22 cellular contexts compared by ENCODE assay signal in genomic region chr2:60002158-60002867, GRCh38.
A peak's percentile ranks its signal among the peaks of the same experiment; 100 is the strongest.
DNase-seq lines count a peak whose midpoint lies in the region; ATAC-seq and TF ChIP-seq lines count a peak whose summit lies in the region.
"Had no signal": no experiment of that assay in that cellular context is flagged by ENCODE, and none has a peak within 500 bp of the region (broad histone marks: within the 10 kb centered on the region; RNA-seq: fewer than 3 reads in every experiment).

No MANE protein-coding gene starts in this region.

- POLR2A ChIA-PET in activated CD4-positive, alpha-beta T cell treated with anti-CD3 and anti-CD28 coated beads for 36 hours (lab: Charles Lee): no interaction called here
- POLR2A ChIA-PET in OCI-LY7 (lab: Charles Lee): interaction anchor here (0.6 kb wide), 2 partner anchors 56 to 310 kb away, joined by 4 to 7 read pairs; no protein-coding TSS in a partner anchor
- POLR2A ChIA-PET in SK-N-SH (lab: Yijun Ruan, JAX): no interaction called here

- intact Hi-C loops in activated CD4-positive, alpha-beta T cell treated with anti-CD3 and anti-CD28 coated beads, Interleukin-2, amount 10 ng/mL, durations not matched to agents 24 days and 14 days (cut with micrococcal nuclease): no loop called here
- intact Hi-C loops in activated CD4-positive, alpha-beta T cell treated with anti-CD3 and anti-CD28 coated beads for 36 hours (cut with DNase I, micrococcal nuclease): no loop called here
- intact Hi-C loops in OCI-LY7 (cut with micrococcal nuclease; ENCODE audit: unreplicated experiment): loop anchor here (10.0 kb wide), 1 partner anchor 552 kb away; the partner anchor contains the start of gene BCL11A

- TF ChIP-seq EP300 in SK-N-SH (IDR thresholded peaks at IDR 0.05; ENCODE audit: borderline replicate concordance in 1 of 2, low read depth in 1 of 2, low read length in 1 of 2): no peak

- H4K20me1 ChIP-seq in OCI-LY7 (ENCODE audit: insufficient read depth, low read length) (no peaks in the 10 kb centered on the region), SK-N-SH (ENCODE audit: insufficient read depth) (no peaks in the 10 kb centered on the region)

- no peaks in the 10 kb centered on the region for H3K27me3 ChIP-seq in SK-N-SH (ENCODE audit: insufficient read depth)

- H3K9ac ChIP-seq in SK-N-SH: no peak overlapping the region

- H3K9me2 ChIP-seq in OCI-LY7 (ENCODE audit: insufficient read depth, low read length) (no peaks in the 10 kb centered on the region), SK-N-SH (no peaks in the 10 kb centered on the region)

- no peak overlapping the region for H2AFZ ChIP-seq in OCI-LY7 (ENCODE audit: low read length)
- H2AFZ ChIP-seq in SK-N-SH (ENCODE audit: low read depth): no peak overlapping the region

- in situ Hi-C loops in GM13976 (cut with MboI; ENCODE audit: low sequenced_read_pairs, unreplicated experiment): no loop called here

- H3K27ac Mint-ChIP-seq in activated CD4-positive, alpha-beta T cell treated with anti-CD3 and anti-CD28 coated beads, Interleukin-2, amount 10 ng/mL, durations not matched to agents 24 days and 14 days: no peak overlapping the region
- no peak overlapping the region for H3K27ac Mint-ChIP-seq in activated CD4-positive, alpha-beta T cell treated with anti-CD3 and anti-CD28 coated beads for 36 hours
- H3K27ac Mint-ChIP-seq in stimulated activated memory B cell treated with anti-CD40 and anti-IgM and Interleukin-4, amounts not matched to agents 10 μg/mL and 1 μg/mL and 100 μg/mL, for 72 hours: peak overlapping the region; percentile 19
- H3K27ac Mint-ChIP-seq: IgD-negative memory B cell had no signal

- H3K4me1 ChIP-seq in OCI-LY7 (ENCODE audit: insufficient read depth, low read length, poor library complexity, severe bottlenecking) (peaks cover 4% of the 10 kb centered on the region), SK-N-SH (ENCODE audit: control insufficient read depth in 1 of 2, insufficient read depth in 2 of 2, low read depth in 1 of 2, low read length in 1 of 2) (no peaks in the 10 kb centered on the region)

- H3K4me2 ChIP-seq in OCI-LY7 (ENCODE audit: low read length) (no peak overlapping the region), SK-N-SH (no peak overlapping the region)

- H3K9me3 ChIP-seq in OCI-LY7 (ENCODE audit: low read length) (no peaks in the 10 kb centered on the region), SK-N-SH (no peaks in the 10 kb centered on the region)

- H3F3A ChIP-seq in SK-N-SH (replicated peaks; ENCODE audit: insufficient read depth): no peaks in the 10 kb centered on the region

- no peaks in the 10 kb centered on the region for H3K9me3 Mint-ChIP-seq in activated CD4-positive, alpha-beta T cell treated with anti-CD3 and anti-CD28 coated beads, Interleukin-2, amount 10 ng/mL, durations not matched to agents 24 days and 14 days
- no peaks in the 10 kb centered on the region for H3K9me3 Mint-ChIP-seq in activated CD4-positive, alpha-beta T cell treated with anti-CD3 and anti-CD28 coated beads for 36 hours (ENCODE audit: low read depth)
- no peaks in the 10 kb centered on the region for H3K9me3 Mint-ChIP-seq in stimulated activated memory B cell treated with anti-CD40 and anti-IgM and Interleukin-4, amounts not matched to agents 10 μg/mL and 1 μg/mL and 100 μg/mL, for 72 hours
- H3K9me3 Mint-ChIP-seq: IgD-negative memory B cell had no signal

- no peak for TF ChIP-seq RAD21 in SK-N-SH (IDR thresholded peaks at IDR 0.05; ENCODE audit: low read length)

- WGBS in SK-N-SH (ENCODE audit: low lambda C conversion rate): 12% methylated on average over 3 of the region's 3 CpGs

- DNase-seq in activated CD4-positive, alpha-beta T cell treated with anti-CD3 and anti-CD28 coated beads, Interleukin-2, amount 10 ng/mL, durations not matched to agents 24 days and 14 days: peak; percentile 25
- no peak for DNase-seq in activated CD4-positive, alpha-beta T cell treated with anti-CD3 and anti-CD28 coated beads for 36 hours
- DNase-seq in OCI-LY7 (ENCODE audit: low spot score): peak; percentile 20
- peak; percentile 29 for DNase-seq in iPS-NIHi7 (ENCODE audit: extremely low spot score)
- DNase-seq in SK-N-SH: no peak
- no peak for DNase-seq in activated naive CD4-positive, alpha-beta T cell treated with anti-CD3 and anti-CD28 coated beads, Interleukin-2, amount 50 U/mL, for 16 hours
- no peak for DNase-seq in GM13976 (ENCODE audit: low spot score)
- DNase-seq: AML-193, MM.1S, NCI-H1105 treated with DMSO at 0.1 percent for 48 hours, NCI-H1694 treated with DMSO at 0.1 percent for 48 hours, NCI-H226, NCI-H524, NCI-H82, PC-3, RPMI8226, SHP77 treated with DMSO at 0.1 percent for 48 hours had no signal

- TF ChIP-seq CTCF in OCI-LY7 (conservative IDR thresholded peaks at IDR 0.05; ENCODE audit: low read length) (peak; percentile 51), SK-N-SH (IDR thresholded peaks at IDR 0.05) (no peak), GM13976 (IDR thresholded peaks at IDR 0.05; ENCODE audit: borderline replicate concordance, control extremely low read depth, extremely low read depth, insufficient read depth, missing control alignments) (no peak)

- H3K27me3 Mint-ChIP-seq in activated CD4-positive, alpha-beta T cell treated with anti-CD3 and anti-CD28 coated beads, Interleukin-2, amount 10 ng/mL, durations not matched to agents 24 days and 14 days: no peaks in the 10 kb centered on the region
- H3K27me3 Mint-ChIP-seq in activated CD4-positive, alpha-beta T cell treated with anti-CD3 and anti-CD28 coated beads for 36 hours: no peaks in the 10 kb centered on the region
- no peaks in the 10 kb centered on the region for H3K27me3 Mint-ChIP-seq in stimulated activated memory B cell treated with anti-CD40 and anti-IgM and Interleukin-4, amounts not matched to agents 10 μg/mL and 1 μg/mL and 100 μg/mL, for 72 hours
- H3K27me3 Mint-ChIP-seq: IgD-negative memory B cell had no signal

- H3K27ac ChIP-seq in OCI-LY7 (ENCODE audit: low read depth, low read length, poor library complexity, severe bottlenecking) (no peak overlapping the region), SK-N-SH (ENCODE audit: low read depth in 2 of 2, low read length in 1 of 2) (no peak overlapping the region)
- H3K27ac ChIP-seq: 22Rv1, C4-2B had no signal

- H3K4me3 ChIP-seq in OCI-LY7 (ENCODE audit: low read depth, low read length, poor library complexity, severe bottlenecking) (no peak overlapping the region), SK-N-SH (ENCODE audit: low read depth in 2 of 2, low read length in 1 of 2) (no peak overlapping the region)

- H3K79me2 ChIP-seq in OCI-LY7 (ENCODE audit: insufficient read depth, low read depth, low read length): no peaks in the 10 kb centered on the region
- H3K79me2 ChIP-seq in SK-N-SH (ENCODE audit: insufficient read depth): no peaks in the 10 kb centered on the region

- ATAC-seq in activated CD4-positive, alpha-beta T cell treated with anti-CD3 and anti-CD28 coated beads for 36 hours: no peak
- ATAC-seq in stimulated activated memory B cell treated with anti-CD40 and anti-IgM and Interleukin-4, amounts not matched to agents 10 μg/mL and 1 μg/mL and 100 μg/mL, for 72 hours: no peak
- ATAC-seq: PC-3, SK-N-SH treated with all-trans-retinoic acid at 6 μM for 48 hours had no signal

- H3K36me3 ChIP-seq in OCI-LY7 (ENCODE audit: insufficient read depth, low read length): no peaks in the 10 kb centered on the region
- no peaks in the 10 kb centered on the region for H3K36me3 ChIP-seq in SK-N-SH (replicated peaks in 1 of 2; ENCODE audit: control insufficient read depth in 1 of 2, insufficient read depth in 2 of 2, low read length in 1 of 2)

- CTCF ChIA-PET in activated CD4-positive, alpha-beta T cell treated with anti-CD3 and anti-CD28 coated beads for 36 hours (lab: Charles Lee): interaction anchor here (0.6 kb wide), 1 partner anchor 149 kb away, joined by 3 read pairs; no protein-coding TSS in a partner anchor
- CTCF ChIA-PET in OCI-LY7 (lab: Charles Lee; ENCODE audit: unreplicated experiment): no interaction called here
- CTCF ChIA-PET in SK-N-SH (lab: Yijun Ruan, JAX): interaction anchor here (0.7 kb wide), 1 partner anchor 13 kb away, joined by 3 read pairs; no protein-coding TSS in a partner anchor

- BruUV-seq in OCI-LY7 (replicated peaks; lab: Mats Ljungman, UMichigan): no TSS peak

- H3K36me3 Mint-ChIP-seq in activated CD4-positive, alpha-beta T cell treated with anti-CD3 and anti-CD28 coated beads, Interleukin-2, amount 10 ng/mL, durations not matched to agents 24 days and 14 days (ENCODE audit: low read depth): no peaks in the 10 kb centered on the region
- H3K36me3 Mint-ChIP-seq in activated CD4-positive, alpha-beta T cell treated with anti-CD3 and anti-CD28 coated beads for 36 hours (ENCODE audit: low read depth): no peaks in the 10 kb centered on the region
- no peaks in the 10 kb centered on the region for H3K36me3 Mint-ChIP-seq in stimulated activated memory B cell treated with anti-CD40 and anti-IgM and Interleukin-4, amounts not matched to agents 10 μg/mL and 1 μg/mL and 100 μg/mL, for 72 hours
- H3K36me3 Mint-ChIP-seq: IgD-negative memory B cell had no signal

- no peak overlapping the region for H3K4me3 Mint-ChIP-seq in activated CD4-positive, alpha-beta T cell treated with anti-CD3 and anti-CD28 coated beads, Interleukin-2, amount 10 ng/mL, durations not matched to agents 24 days and 14 days
- H3K4me3 Mint-ChIP-seq in activated CD4-positive, alpha-beta T cell treated with anti-CD3 and anti-CD28 coated beads for 36 hours: no peak overlapping the region
- no peak overlapping the region for H3K4me3 Mint-ChIP-seq in stimulated activated memory B cell treated with anti-CD40 and anti-IgM and Interleukin-4, amounts not matched to agents 10 μg/mL and 1 μg/mL and 100 μg/mL, for 72 hours
- H3K4me3 Mint-ChIP-seq: IgD-negative memory B cell had no signal

- H3K4me1 Mint-ChIP-seq in activated CD4-positive, alpha-beta T cell treated with anti-CD3 and anti-CD28 coated beads, Interleukin-2, amount 10 ng/mL, durations not matched to agents 24 days and 14 days: no peaks in the 10 kb centered on the region
- H3K4me1 Mint-ChIP-seq in activated CD4-positive, alpha-beta T cell treated with anti-CD3 and anti-CD28 coated beads for 36 hours: no peaks in the 10 kb centered on the region
- H3K4me1 Mint-ChIP-seq in stimulated activated memory B cell treated with anti-CD40 and anti-IgM and Interleukin-4, amounts not matched to agents 10 μg/mL and 1 μg/mL and 100 μg/mL, for 72 hours: peaks cover 28% of the 10 kb centered on the region

TF ChIP-seq in SK-N-SH, 30 proteins besides CTCF, POLR2A, EP300 and RAD21 (continues in another document):
- no peak for TF ChIP-seq FOXJ3 (CRISPR knock-in tag; IDR thresholded peaks at IDR 0.05)
- TF ChIP-seq FOSL2 (IDR thresholded peaks at IDR 0.05; ENCODE audit: borderline replicate concordance, low read depth): no peak
- no peak for TF ChIP-seq USF2 (IDR thresholded peaks at IDR 0.05; ENCODE audit: borderline replicate concordance, low read depth, low read length)

Comparison
In these comparisons a context has a peak if more than half of its experiments do, and no peak if none do; other contexts are left out.
1. DNase-seq: peak in activated CD4-positive, alpha-beta T cell treated with anti-CD3 and anti-CD28 coated beads, Interleukin-2, amount 10 ng/mL, durations not matched to agents 24 days and 14 days (single experiment), OCI-LY7 (single experiment) and iPS-NIHi7 (single experiment); none in activated CD4-positive, alpha-beta T cell treated with anti-CD3 and anti-CD28 coated beads for 36 hours (single experiment), SK-N-SH (single experiment), activated naive CD4-positive, alpha-beta T cell treated with anti-CD3 and anti-CD28 coated beads, Interleukin-2, amount 50 U/mL, for 16 hours (single experiment) and GM13976 (single experiment).